In genomic region chr4:151407466-151408379, GRCh38 we compare ENCODE assay signal across 8 cellular contexts. TPM values are rescaled to one million over a fixed set of nuclear protein-coding genes. Genes with fewer than 3 reads are reported as not detected.
DNase-seq lines count a peak whose midpoint lies in the region; ATAC-seq and TF ChIP-seq lines count a peak whose summit lies in the region.

No MANE protein-coding gene starts in this region.

- H3K27me3 ChIP-seq in tibial artery = no peaks in the 10 kb centered on the region

- ATAC-seq in GM19025 (IDR thresholded peaks at IDR 0.05; ENCODE audit: low read depth, unreplicated experiment) = peak; percentile 69
- peak; percentile 74 for ATAC-seq in HG03103 (IDR thresholded peaks at IDR 0.05; ENCODE audit: low read depth, unreplicated experiment)

- 40 to 45% methylated on average over 20 to 25 of the region's 29 CpGs for WGBS in mesodermal cell (ENCODE audit: insufficient coverage in 2 of 2), 2 experiments

- H3K27ac Mint-ChIP-seq in dendritic cell treated with granulocyte-macrophage colony-stimulating factor and Interleukin-4, amounts not matched to agents 40 ng/mL and 50 ng/mL, for 4 days = peak overlapping the region; percentile 24

- no peaks in the 10 kb centered on the region for H3K9me3 Mint-ChIP-seq in dendritic cell treated with granulocyte-macrophage colony-stimulating factor and Interleukin-4, amounts not matched to agents 40 ng/mL and 50 ng/mL, for 4 days

- H3K4me3 ChIP-seq in mesodermal cell (ENCODE audit: extremely low read depth, insufficient read depth, low read length, poor library complexity, severe bottlenecking) (peak overlapping the region; percentile 48), tibial artery (peak overlapping the region; percentile 56 to 64)

- H3K27me3 Mint-ChIP-seq in dendritic cell treated with granulocyte-macrophage colony-stimulating factor and Interleukin-4, amounts not matched to agents 40 ng/mL and 50 ng/mL, for 4 days = peaks cover 57% of the 10 kb centered on the region

- no peak for TF ChIP-seq CTCF in tibial artery (IDR thresholded peaks at IDR 0.05)

- no peaks in the 10 kb centered on the region for H3K36me3 Mint-ChIP-seq in dendritic cell treated with granulocyte-macrophage colony-stimulating factor and Interleukin-4, amounts not matched to agents 40 ng/mL and 50 ng/mL, for 4 days (ENCODE audit: low read depth)

- H3K27ac ChIP-seq in mesodermal cell (ENCODE audit: low read depth, low read length, severe bottlenecking) (no peak overlapping the region), tibial artery (peak overlapping the region; percentile 44 to 57)

- H3K36me3 ChIP-seq in mesodermal cell (ENCODE audit: control insufficient read depth, insufficient read depth, low read length) = no peaks in the 10 kb centered on the region
- H3K36me3 ChIP-seq in tibial artery = no peaks in the 10 kb centered on the region

- H3K4me1 Mint-ChIP-seq in dendritic cell treated with granulocyte-macrophage colony-stimulating factor and Interleukin-4, amounts not matched to agents 40 ng/mL and 50 ng/mL, for 4 days (ENCODE audit: low read depth) = peaks cover 18% of the 10 kb centered on the region

- H3K4me3 Mint-ChIP-seq in dendritic cell treated with granulocyte-macrophage colony-stimulating factor and Interleukin-4, amounts not matched to agents 40 ng/mL and 50 ng/mL, for 4 days = peak overlapping the region; percentile 75

- H3K4me1 ChIP-seq in mesodermal cell (ENCODE audit: control insufficient read depth, insufficient read depth, low read length, poor library complexity, severe bottlenecking) (peaks cover 5% of the 10 kb centered on the region), tibial artery (peaks cover 0 to 20% (median 13%) of the 10 kb centered on the region in 4 donors)

- DNase-seq in Ammon's horn (ENCODE audit: low spot score) (peak; percentile 57), SW480 (ENCODE audit: low spot score) (peak; percentile 13), tibial artery (peak in 1 of 2 donors; percentile 26), superior temporal gyrus (ENCODE audit: extremely low spot score) (no peak)

- intact Hi-C loops in dendritic cell treated with granulocyte-macrophage colony-stimulating factor and Interleukin-4, amounts not matched to agents 40 ng/mL and 50 ng/mL, for 4 days (cut with micrococcal nuclease) = no loop called here
- intact Hi-C loops in tibial artery (cut with DNase I; ENCODE audit: low total_unique reads) = no loop called here

- H3K9me3 ChIP-seq in mesodermal cell (ENCODE audit: control insufficient read depth, low read length) (no peaks in the 10 kb centered on the region), tibial artery (no peaks in the 10 kb centered on the region)

RNA-seq across cellular contexts. Expression of gene FHIP1A, which starts 1.3 kb away (rescaled TPM):
- 0.33 TPM for polyA plus RNA-seq in mesodermal cell (2013, experiment 1 of 2)
- 0.35 TPM for polyA plus RNA-seq in mesodermal cell (2013, experiment 2 of 2)
